Comparison of ENCODE assay signal across 8 cellular contexts in genomic region chr11:22875869-22876473, GRCh38. TPM values are rescaled to one million over a fixed set of nuclear protein-coding genes. Genes with fewer than 3 reads are reported as not detected.
DNase-seq lines count a peak whose midpoint lies in the region; ATAC-seq, FAIRE-seq and TF ChIP-seq lines count a peak whose summit lies in the region.

No MANE protein-coding gene starts in this region.

- no peaks in the 10 kb centered on the region for H3K9me3 ChIP-seq in SU-DHL-6 (ENCODE audit: insufficient read depth, low read length)
- H3K9me3 ChIP-seq in right atrium auricular region, result no peaks in the 10 kb centered on the region

- H3K27ac ChIP-seq in SU-DHL-6 (ENCODE audit: low read depth, low read length) (no peak overlapping the region), right atrium auricular region (no peak overlapping the region)

- no peaks in the 10 kb centered on the region for H3K9me3 Mint-ChIP-seq in activated naive CD8-positive, alpha-beta T cell treated with anti-CD3 and anti-CD28 coated beads, Interleukin-2, amount 50 U/mL, for 24 hours

- H4K20me1 ChIP-seq in SU-DHL-6 (ENCODE audit: low read depth, low read length), result no peaks in the 10 kb centered on the region; the same call in 1 of the 2 replicates

- H3K4me1 Mint-ChIP-seq in activated naive CD8-positive, alpha-beta T cell treated with anti-CD3 and anti-CD28 coated beads, Interleukin-2, amount 50 U/mL, for 24 hours, result no peaks in the 10 kb centered on the region

- no peaks in the 10 kb centered on the region for H3K79me2 ChIP-seq in SU-DHL-6 (ENCODE audit: insufficient read depth, low read length)

- no peak overlapping the region for H3K9ac ChIP-seq in SU-DHL-6 (ENCODE audit: low read length)

- H3K4me2 ChIP-seq in SU-DHL-6 (ENCODE audit: low read depth, low read length, poor library complexity, severe bottlenecking), result no peak overlapping the region

- no peaks in the 10 kb centered on the region for H3K36me3 ChIP-seq in SU-DHL-6 (ENCODE audit: low read length)
- H3K36me3 ChIP-seq in right atrium auricular region, result no peaks in the 10 kb centered on the region

- H3K4me3 ChIP-seq in SU-DHL-6 (ENCODE audit: insufficient read depth, low read length, poor library complexity, severe bottlenecking), result no peak overlapping the region
- no peak overlapping the region for H3K4me3 ChIP-seq in right atrium auricular region
- no peak overlapping the region for H3K4me3 ChIP-seq in skeletal muscle cell (ENCODE audit: low read depth, low read length)

- TF ChIP-seq CTCF in SU-DHL-6 (IDR thresholded peaks at IDR 0.05; ENCODE audit: insufficient read depth, low read length, poor library complexity, severe bottlenecking), result peak; percentile 97
- peak; percentile 58 to 81 for TF ChIP-seq CTCF in right atrium auricular region (IDR thresholded peaks at IDR 0.05)

- H3K27ac Mint-ChIP-seq in activated naive CD8-positive, alpha-beta T cell treated with anti-CD3 and anti-CD28 coated beads, Interleukin-2, amount 50 U/mL, for 24 hours, result no peak overlapping the region

- no peak for TF ChIP-seq POLR2A in GM18505 (IDR thresholded peaks at IDR 0.05; ENCODE audit: borderline replicate concordance, extremely low read depth, insufficient read depth, insufficient read length)

- peak; percentile 99 for ATAC-seq in GM18505 (IDR thresholded peaks at IDR 0.05; ENCODE audit: unreplicated experiment)
- peak; percentile 99 for ATAC-seq in HG02885 (IDR thresholded peaks at IDR 0.05; ENCODE audit: poor library complexity, unreplicated experiment)
- ATAC-seq in activated naive CD8-positive, alpha-beta T cell treated with anti-CD3 and anti-CD28 coated beads, Interleukin-2, amount 50 U/mL, for 24 hours, result peak; percentile 77

- no peaks in the 10 kb centered on the region for H3K36me3 Mint-ChIP-seq in activated naive CD8-positive, alpha-beta T cell treated with anti-CD3 and anti-CD28 coated beads, Interleukin-2, amount 50 U/mL, for 24 hours (ENCODE audit: low read depth)

- H3K27me3 Mint-ChIP-seq in activated naive CD8-positive, alpha-beta T cell treated with anti-CD3 and anti-CD28 coated beads, Interleukin-2, amount 50 U/mL, for 24 hours, result no peaks in the 10 kb centered on the region

- H3K27me3 ChIP-seq in SU-DHL-6 (ENCODE audit: low read length) (no peaks in the 10 kb centered on the region), right atrium auricular region (no peaks in the 10 kb centered on the region)

- peak; percentile 99 for FAIRE-seq in A204.1 (lab: Jason Lieb, UNC)

- no peak overlapping the region for H3K4me3 Mint-ChIP-seq in activated naive CD8-positive, alpha-beta T cell treated with anti-CD3 and anti-CD28 coated beads, Interleukin-2, amount 50 U/mL, for 24 hours

- H3F3A ChIP-seq in SU-DHL-6 (ENCODE audit: insufficient read depth), result no peaks in the 10 kb centered on the region

- H2AFZ ChIP-seq in SU-DHL-6 (ENCODE audit: low read depth, low read length, severe bottlenecking), result no peak overlapping the region

- H3K4me1 ChIP-seq in right atrium auricular region, result no peaks in the 10 kb centered on the region

- DNase-seq in NCI-H1436 (lab: John Stamatoyannopoulos, UW), result peak; percentile 76
- peak; percentile 54 for DNase-seq in activated naive CD8-positive, alpha-beta T cell treated with anti-CD3 and anti-CD28 coated beads, Interleukin-2, amount 50 U/mL, for 24 hours
- DNase-seq in right atrium auricular region (ENCODE audit: low spot score), result no peak
- DNase-seq in skeletal muscle cell (ENCODE audit: low read depth), result peak; percentile 40

- no peaks in the 10 kb centered on the region for H3K9me2 ChIP-seq in SU-DHL-6 (replicated peaks; ENCODE audit: insufficient read depth, low read length)

RNA-seq across cellular contexts. Expression of gene CCDC179, which starts 15.7 kb away (rescaled TPM):
- not detected for total RNA-seq in right atrium auricular region

RNA-seq across cellular contexts. Expression of gene SVIP, which starts 46.4 kb away (rescaled TPM):
- total RNA-seq in right atrium auricular region, result 10 to 100 TPM; 13.1 to 13.9 TPM
